In the genomic region with DNA sequence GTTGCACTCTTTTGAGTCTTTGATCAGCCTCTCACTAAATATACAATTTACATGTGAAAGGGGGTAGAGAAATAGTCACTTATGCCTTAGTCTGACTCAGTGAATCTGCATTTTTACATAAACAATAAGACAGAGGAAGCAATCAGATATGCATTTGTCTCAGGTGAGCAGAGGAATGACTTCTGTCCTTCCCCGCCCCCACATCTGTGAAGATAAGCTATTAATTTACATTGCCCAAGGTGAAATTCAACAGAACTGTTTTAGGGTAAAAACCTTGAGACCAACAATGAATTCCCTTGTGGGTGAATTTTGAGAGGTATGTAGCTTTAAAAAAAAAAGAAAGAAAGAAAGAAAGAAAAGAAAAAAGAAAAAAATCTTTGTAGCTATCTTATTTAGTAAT, we compare ENCODE assay signal across 33 cellular contexts.
"Had no signal": no experiment of that assay in that cellular context is flagged by ENCODE, and none has a peak within 500 bp of the region (broad histone marks: within the 10 kb centered on the region; RNA-seq: fewer than 3 reads in every experiment).

No MANE protein-coding gene starts in this region.

- DNase-seq: activated CD4-positive, alpha-beta T cell treated with anti-CD3 and anti-CD28 coated beads for 36 hours; activated CD4-positive, alpha-beta T cell treated with anti-CD3 and anti-CD28 coated beads, Interleukin-2, amount 10 ng/mL, durations not matched to agents 7 days and 5 days; activated CD4-positive, alpha-beta T cell treated with anti-CD3 and anti-CD28 coated beads, Interleukin-2, amount 50 U/mL, for 48 hours; activated CD8-positive, alpha-beta memory T cell treated with anti-CD3 and anti-CD28 coated beads, Interleukin-2, amount 50 U/mL, for 4 hours; activated CD8-positive, alpha-beta T cell treated with anti-CD3 and anti-CD28 coated beads, Interleukin-2, amount 10 ng/mL, durations not matched to agents 7 days and 5 days; activated effector memory CD4-positive, alpha-beta T cell treated with Interleukin-2 at 50 U/mL for 16 hours; activated naive CD4-positive, alpha-beta T cell treated with anti-CD3 and anti-CD28 coated beads, Interleukin-2, amount 10 ng/mL, durations not matched to agents 7 days and 5 days; activated naive CD8-positive, alpha-beta T cell treated with anti-CD3 and anti-CD28 coated beads, Interleukin-2, amount 50 U/mL, for 24 hours; activated T-cell treated with anti-CD3 and anti-CD28 coated beads for 4 hours; activated T-cell treated with anti-CD3 and anti-CD28 coated beads, Interleukin-2, amount 50 U/mL, for 48 hours; anterior cingulate cortex; caudate nucleus; cerebellar nuclear complex; Karpas-422; NCI-H1105; NCI-H1417 treated with DMSO at 0.1 percent for 48 hours; NCI-H187 treated with DMSO at 0.1 percent for 48 hours; NCI-H2081; NCI-H345; NCI-H524 treated with DMSO at 0.1 percent for 48 hours; PC-3; Peyer's patch; RPMI8226; SHP77 treated with DMSO at 0.1 percent for 48 hours; SK-N-SH had no signal

- H3K4me1 Mint-ChIP-seq: activated CD4-positive, alpha-beta T cell treated with anti-CD3 and anti-CD28 coated beads for 36 hours; activated CD4-positive, alpha-beta T cell treated with anti-CD3 and anti-CD28 coated beads, Interleukin-2, amount 10 ng/mL, durations not matched to agents 7 days and 5 days; activated naive CD4-positive, alpha-beta T cell treated with anti-CD3 and anti-CD28 coated beads, Interleukin-2, amount 10 ng/mL, durations not matched to agents 7 days and 5 days; activated naive CD8-positive, alpha-beta T cell treated with anti-CD3 and anti-CD28 coated beads, Interleukin-2, amount 50 U/mL, for 24 hours had no signal

- H3K4me1 ChIP-seq: Peyer's patch, SJSA1 had no signal

- H3K36me3 ChIP-seq: Peyer's patch, SJSA1 had no signal

- ATAC-seq: activated CD4-positive, alpha-beta T cell treated with anti-CD3 and anti-CD28 coated beads for 36 hours; activated CD4-positive, CD25-positive, alpha-beta regulatory T cell treated with anti-CD3 and anti-CD28 coated beads, Interleukin-2, amount 50 U/mL, for 24 hours; activated CD8-positive, alpha-beta T cell treated with anti-CD3 and anti-CD28 coated beads, Interleukin-2, amount 10 ng/mL, durations not matched to agents 7 days and 5 days; activated naive CD8-positive, alpha-beta T cell treated with anti-CD3 and anti-CD28 coated beads, Interleukin-2, amount 50 U/mL, for 24 hours; PC-3 had no signal

- H3K4me3 Mint-ChIP-seq: activated CD4-positive, alpha-beta T cell treated with anti-CD3 and anti-CD28 coated beads for 36 hours; activated CD4-positive, alpha-beta T cell treated with anti-CD3 and anti-CD28 coated beads, Interleukin-2, amount 10 ng/mL, durations not matched to agents 7 days and 5 days; activated CD8-positive, alpha-beta T cell treated with anti-CD3 and anti-CD28 coated beads, Interleukin-2, amount 10 ng/mL, durations not matched to agents 7 days and 5 days; activated naive CD4-positive, alpha-beta T cell treated with anti-CD3 and anti-CD28 coated beads, Interleukin-2, amount 10 ng/mL, durations not matched to agents 7 days and 5 days; activated naive CD8-positive, alpha-beta T cell; activated naive CD8-positive, alpha-beta T cell treated with anti-CD3 and anti-CD28 coated beads, Interleukin-2, amount 50 U/mL, for 24 hours; brain; T-helper 1 cell treated with Interleukin-12 subunit alpha and Interleukin-12 subunit beta and Interleukin-4 antibody, amounts not matched to agents 30 μg/mL and 1 μg/mL, for 36 hours; T-helper 2 cell treated with Interferon-gamma antibody and Interleukin-4, amounts not matched to agents 5 μg/mL and 100 μg/mL, for 36 hours had no signal

- H3K4me3 ChIP-seq: Peyer's patch, SJSA1 had no signal

- H3K9me3 ChIP-seq: Peyer's patch, SJSA1, SK-N-SH had no signal

- H3K27me3 Mint-ChIP-seq: activated CD4-positive, alpha-beta T cell treated with anti-CD3 and anti-CD28 coated beads for 36 hours; activated CD4-positive, alpha-beta T cell treated with anti-CD3 and anti-CD28 coated beads, Interleukin-2, amount 10 ng/mL, durations not matched to agents 7 days and 5 days; activated naive CD4-positive, alpha-beta T cell treated with anti-CD3 and anti-CD28 coated beads, Interleukin-2, amount 10 ng/mL, durations not matched to agents 7 days and 5 days; activated naive CD8-positive, alpha-beta T cell; activated naive CD8-positive, alpha-beta T cell treated with anti-CD3 and anti-CD28 coated beads, Interleukin-2, amount 50 U/mL, for 24 hours had no signal

- H3K4me2 ChIP-seq: SK-N-SH had no signal

- FAIRE-seq: bronchial epithelial cell, TTC549 had no signal

- H3K9ac ChIP-seq: SK-N-SH had no signal

- H3K27ac Mint-ChIP-seq: activated CD4-positive, alpha-beta T cell treated with anti-CD3 and anti-CD28 coated beads for 36 hours; activated CD4-positive, alpha-beta T cell treated with anti-CD3 and anti-CD28 coated beads, Interleukin-2, amount 10 ng/mL, durations not matched to agents 7 days and 5 days; activated CD8-positive, alpha-beta T cell treated with anti-CD3 and anti-CD28 coated beads, Interleukin-2, amount 10 ng/mL, durations not matched to agents 7 days and 5 days; activated naive CD4-positive, alpha-beta T cell treated with anti-CD3 and anti-CD28 coated beads, Interleukin-2, amount 10 ng/mL, durations not matched to agents 7 days and 5 days; activated naive CD8-positive, alpha-beta T cell; activated naive CD8-positive, alpha-beta T cell treated with anti-CD3 and anti-CD28 coated beads, Interleukin-2, amount 50 U/mL, for 24 hours; brain; T-helper 1 cell treated with Interleukin-12 subunit alpha and Interleukin-12 subunit beta and Interleukin-4 antibody, amounts not matched to agents 30 μg/mL and 1 μg/mL, for 36 hours; T-helper 2 cell treated with Interferon-gamma antibody and Interleukin-4, amounts not matched to agents 5 μg/mL and 100 μg/mL, for 36 hours had no signal

- H3K27me3 ChIP-seq: Peyer's patch, SJSA1 had no signal

- H3K27ac ChIP-seq: Peyer's patch, SJSA1 had no signal

- H3K36me3 Mint-ChIP-seq: activated naive CD4-positive, alpha-beta T cell treated with anti-CD3 and anti-CD28 coated beads, Interleukin-2, amount 10 ng/mL, durations not matched to agents 7 days and 5 days; activated naive CD8-positive, alpha-beta T cell; brain had no signal
